In the genomic region with DNA sequence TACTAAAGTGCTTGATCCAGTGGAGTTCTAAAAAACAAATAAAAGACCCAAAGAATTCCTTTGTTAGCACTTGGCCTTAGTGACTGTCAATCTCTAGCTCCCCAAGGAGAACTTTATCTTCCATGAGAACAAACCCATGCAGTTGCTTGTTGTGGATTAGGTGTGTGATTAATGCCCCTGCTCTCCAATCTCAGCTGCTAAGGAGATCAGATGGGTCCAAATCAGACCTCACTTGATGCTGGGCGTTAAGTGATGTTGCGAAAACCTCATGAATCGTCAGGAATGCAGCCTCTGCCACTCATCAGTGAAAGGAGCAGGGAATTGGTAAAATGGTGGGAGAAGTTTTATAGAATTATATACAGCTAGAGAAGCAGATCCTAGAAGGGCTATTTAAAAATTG, we compare ENCODE assay signal across 1 cellular context.
TF ChIP-seq lines count a peak whose summit lies in the region.

No MANE protein-coding gene starts in this region.

TF ChIP-seq in GM23338, 12 proteins besides CTCF, POLR2A, EP300 and RAD21 (continued from another document):
- TF ChIP-seq, protein P1, sequence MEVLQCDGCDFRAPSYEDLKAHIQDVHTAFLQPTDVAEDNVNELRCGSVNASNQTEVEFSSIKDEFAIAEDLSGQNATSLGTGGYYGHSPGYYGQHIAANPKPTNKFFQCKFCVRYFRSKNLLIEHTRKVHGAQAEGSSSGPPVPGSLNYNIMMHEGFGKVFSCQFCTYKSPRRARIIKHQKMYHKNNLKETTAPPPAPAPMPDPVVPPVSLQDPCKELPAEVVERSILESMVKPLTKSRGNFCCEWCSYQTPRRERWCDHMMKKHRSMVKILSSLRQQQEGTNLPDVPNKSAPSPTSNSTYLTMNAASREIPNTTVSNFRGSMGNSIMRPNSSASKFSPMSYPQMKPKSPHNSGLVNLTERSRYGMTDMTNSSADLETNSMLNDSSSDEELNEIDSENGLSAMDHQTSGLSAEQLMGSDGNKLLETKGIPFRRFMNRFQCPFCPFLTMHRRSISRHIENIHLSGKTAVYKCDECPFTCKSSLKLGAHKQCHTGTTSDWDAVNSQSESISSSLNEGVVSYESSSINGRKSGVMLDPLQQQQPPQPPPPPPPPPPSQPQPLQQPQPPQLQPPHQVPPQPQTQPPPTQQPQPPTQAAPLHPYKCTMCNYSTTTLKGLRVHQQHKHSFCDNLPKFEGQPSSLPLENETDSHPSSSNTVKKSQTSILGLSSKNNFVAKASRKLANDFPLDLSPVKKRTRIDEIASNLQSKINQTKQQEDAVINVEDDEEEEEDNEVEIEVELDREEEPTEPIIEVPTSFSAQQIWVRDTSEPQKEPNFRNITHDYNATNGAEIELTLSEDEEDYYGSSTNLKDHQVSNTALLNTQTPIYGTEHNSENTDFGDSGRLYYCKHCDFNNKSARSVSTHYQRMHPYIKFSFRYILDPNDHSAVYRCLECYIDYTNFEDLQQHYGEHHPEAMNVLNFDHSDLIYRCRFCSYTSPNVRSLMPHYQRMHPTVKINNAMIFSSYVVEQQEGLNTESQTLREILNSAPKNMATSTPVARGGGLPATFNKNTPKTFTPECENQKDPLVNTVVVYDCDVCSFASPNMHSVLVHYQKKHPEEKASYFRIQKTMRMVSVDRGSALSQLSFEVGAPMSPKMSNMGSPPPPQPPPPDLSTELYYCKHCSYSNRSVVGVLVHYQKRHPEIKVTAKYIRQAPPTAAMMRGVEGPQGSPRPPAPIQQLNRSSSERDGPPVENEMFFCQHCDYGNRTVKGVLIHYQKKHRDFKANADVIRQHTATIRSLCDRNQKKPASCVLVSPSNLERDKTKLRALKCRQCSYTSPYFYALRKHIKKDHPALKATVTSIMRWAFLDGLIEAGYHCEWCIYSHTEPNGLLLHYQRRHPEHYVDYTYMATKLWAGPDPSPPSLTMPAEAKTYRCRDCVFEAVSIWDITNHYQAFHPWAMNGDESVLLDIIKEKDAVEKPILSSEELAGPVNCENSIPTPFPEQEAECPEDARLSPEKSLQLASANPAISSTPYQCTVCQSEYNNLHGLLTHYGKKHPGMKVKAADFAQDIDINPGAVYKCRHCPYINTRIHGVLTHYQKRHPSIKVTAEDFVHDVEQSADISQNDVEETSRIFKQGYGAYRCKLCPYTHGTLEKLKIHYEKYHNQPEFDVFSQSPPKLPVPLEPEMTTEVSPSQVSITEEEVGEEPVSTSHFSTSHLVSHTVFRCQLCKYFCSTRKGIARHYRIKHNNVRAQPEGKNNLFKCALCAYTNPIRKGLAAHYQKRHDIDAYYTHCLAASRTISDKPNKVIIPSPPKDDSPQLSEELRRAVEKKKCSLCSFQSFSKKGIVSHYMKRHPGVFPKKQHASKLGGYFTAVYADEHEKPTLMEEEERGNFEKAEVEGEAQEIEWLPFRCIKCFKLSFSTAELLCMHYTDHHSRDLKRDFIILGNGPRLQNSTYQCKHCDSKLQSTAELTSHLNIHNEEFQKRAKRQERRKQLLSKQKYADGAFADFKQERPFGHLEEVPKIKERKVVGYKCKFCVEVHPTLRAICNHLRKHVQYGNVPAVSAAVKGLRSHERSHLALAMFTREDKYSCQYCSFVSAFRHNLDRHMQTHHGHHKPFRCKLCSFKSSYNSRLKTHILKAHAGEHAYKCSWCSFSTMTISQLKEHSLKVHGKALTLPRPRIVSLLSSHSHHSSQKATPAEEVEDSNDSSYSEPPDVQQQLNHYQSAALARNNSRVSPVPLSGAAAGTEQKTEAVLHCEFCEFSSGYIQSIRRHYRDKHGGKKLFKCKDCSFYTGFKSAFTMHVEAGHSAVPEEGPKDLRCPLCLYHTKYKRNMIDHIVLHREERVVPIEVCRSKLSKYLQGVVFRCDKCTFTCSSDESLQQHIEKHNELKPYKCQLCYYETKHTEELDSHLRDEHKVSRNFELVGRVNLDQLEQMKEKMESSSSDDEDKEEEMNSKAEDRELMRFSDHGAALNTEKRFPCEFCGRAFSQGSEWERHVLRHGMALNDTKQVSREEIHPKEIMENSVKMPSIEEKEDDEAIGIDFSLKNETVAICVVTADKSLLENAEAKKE (CRISPR knock-in tag; IDR thresholded peaks at IDR 0.05), result 0 out of 2 replicates have a peak, but pooled peaks have one; percentile 57
